ENCODE assay signal across 8 cellular contexts in the genomic region with DNA sequence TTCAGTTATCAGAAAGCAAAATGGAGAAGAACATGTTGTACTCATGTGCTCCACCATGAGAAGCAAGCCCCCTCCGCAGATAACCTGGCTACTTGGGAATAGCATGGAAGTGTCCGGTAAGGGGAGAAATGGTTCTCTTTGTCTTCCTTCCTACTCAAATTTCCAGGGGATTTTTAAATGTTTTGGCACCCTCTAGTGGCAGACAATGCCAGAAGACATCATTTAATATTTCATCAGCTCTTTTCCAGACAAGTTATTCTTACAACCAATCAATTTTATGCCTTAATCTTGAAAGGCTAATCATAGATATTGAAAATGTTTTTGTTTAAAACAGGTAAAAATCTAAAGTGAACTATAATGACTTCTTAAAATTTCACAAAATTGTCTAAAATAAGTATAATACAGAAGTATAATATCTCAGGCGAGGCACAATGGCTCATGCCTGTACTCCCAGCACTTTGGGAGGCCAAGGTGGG. TPM values are rescaled to one million over a fixed set of nuclear protein-coding genes. Genes with fewer than 3 reads are reported as not detected.
A peak's percentile ranks its signal among the peaks of the same experiment; 100 is the strongest.
DNase-seq lines count a peak whose midpoint lies in the region; ATAC-seq and TF ChIP-seq lines count a peak whose summit lies in the region.

No MANE protein-coding gene starts in this region.

- H3K4me3 ChIP-seq in GM23338 (no peak overlapping the region), WERI-Rb-1 (ENCODE audit: low read depth, low read length) (no peak overlapping the region)
- no peak overlapping the region for H3K4me3 ChIP-seq in naive thymus-derived CD4-positive, alpha-beta T cell (ENCODE audit: low read length)

- H3K36me3 Mint-ChIP-seq in CD4-positive, alpha-beta T cell (ENCODE audit: low read depth) = peaks cover 12% of the 10 kb centered on the region
- H3K36me3 Mint-ChIP-seq in GM23338 (ENCODE audit: low read depth) = no peaks in the 10 kb centered on the region
- peaks cover 0 to 5% (median 3%) of the 10 kb centered on the region in 5 donors for H3K36me3 Mint-ChIP-seq in naive thymus-derived CD4-positive, alpha-beta T cell

- no peaks in the 10 kb centered on the region for H3F3A ChIP-seq in GM23338 (replicated peaks; ENCODE audit: low read depth)

- H3K27ac ChIP-seq in CD4-positive, alpha-beta T cell (ENCODE audit: low read depth, low read length) = no peak overlapping the region
- H3K27ac ChIP-seq in GM23338 (ENCODE audit: low read depth) (no peak overlapping the region), WERI-Rb-1 (no peak overlapping the region)
- H3K27ac ChIP-seq in naive thymus-derived CD4-positive, alpha-beta T cell (ENCODE audit: low read depth, low read length) = no peak overlapping the region

- H3K79me2 ChIP-seq in GM23338 (replicated peaks; ENCODE audit: insufficient read depth) = no peaks in the 10 kb centered on the region

- H3K27me3 ChIP-seq in CD4-positive, alpha-beta T cell (ENCODE audit: control insufficient read depth, insufficient read depth, low read length) = no peaks in the 10 kb centered on the region
- H3K27me3 ChIP-seq in GM23338 (ENCODE audit: insufficient read depth) (no peaks in the 10 kb centered on the region), WERI-Rb-1 (ENCODE audit: insufficient read depth, low read depth, severe bottlenecking) (peaks cover 4% of the 10 kb centered on the region)
- no peaks in the 10 kb centered on the region for H3K27me3 ChIP-seq in naive thymus-derived CD4-positive, alpha-beta T cell (ENCODE audit: control insufficient read depth in 2 of 2, insufficient read depth in 2 of 2, low read length in 2 of 2)

- no peak overlapping the region for H3K4me3 Mint-ChIP-seq in CD4-positive, alpha-beta T cell
- H3K4me3 Mint-ChIP-seq in GM23338 = no peak overlapping the region
- H3K4me3 Mint-ChIP-seq in naive thymus-derived CD4-positive, alpha-beta T cell = peak overlapping the region in 3 of 10 donors; percentile 31 to 33 (median 32)

- H3K4me1 ChIP-seq in GM23338 (ENCODE audit: insufficient read depth) = peaks cover 18% of the 10 kb centered on the region; the same call in 1 of the 2 replicates
- peaks cover 21 to 42% of the 10 kb centered on the region in 2 donors for H3K4me1 ChIP-seq in naive thymus-derived CD4-positive, alpha-beta T cell (ENCODE audit: control insufficient read depth in 2 of 2, insufficient read depth in 2 of 2, low read length in 2 of 2)

- H3K27ac Mint-ChIP-seq in CD4-positive, alpha-beta T cell = peak overlapping the region; percentile 21
- H3K27ac Mint-ChIP-seq in GM23338 = no peak overlapping the region
- peak overlapping the region in 5 of 9 donors; percentile 28 to 67 (median 49) for H3K27ac Mint-ChIP-seq in naive thymus-derived CD4-positive, alpha-beta T cell

- no peak overlapping the region for H2AFZ ChIP-seq in GM23338

- DNase-seq in CD4-positive, alpha-beta T cell = peak in 6 of 10 experiments; percentile 5 to 34 (median 18)
- peak; percentile 92 for DNase-seq in GM23338 (ENCODE audit: low spot score)
- peak; percentile 77 for DNase-seq in NCI-H2227 treated with DMSO at 0.1 percent for 48 hours (lab: John Stamatoyannopoulos, UW)
- DNase-seq in WERI-Rb-1 = peak; percentile 47
- peak; percentile 69 for DNase-seq in epidermal melanocyte (ENCODE audit: insufficient read length, low spot score)
- DNase-seq in naive thymus-derived CD4-positive, alpha-beta T cell = peak in 8 of 9 donors; percentile 27 to 70 (median 63)

- CTCF ChIA-PET in CD4-positive, alpha-beta T cell (lab: Charles Lee) = interaction anchor here (0.7 to 5.6 kb wide), 15 partner anchors 9 to 273 kb away, joined by 3 to 44 read pairs (median 4); no protein-coding TSS in a partner anchor
- CTCF ChIA-PET in naive thymus-derived CD4-positive, alpha-beta T cell (lab: Charles Lee) = interaction anchor here (0.6 to 8.1 kb wide), 24 partner anchors 10 to 385 kb away, joined by 3 to 248 read pairs (median 5); a partner anchor contains a TSS

- peaks cover 33% of the 10 kb centered on the region for H3K4me1 Mint-ChIP-seq in CD4-positive, alpha-beta T cell (ENCODE audit: low read depth)
- H3K4me1 Mint-ChIP-seq in GM23338 = peaks cover 25% of the 10 kb centered on the region
- H3K4me1 Mint-ChIP-seq in naive thymus-derived CD4-positive, alpha-beta T cell = peaks cover 25 to 44% (median 32%) of the 10 kb centered on the region in 7 donors

- TF ChIP-seq CTCF in CD4-positive, alpha-beta T cell (IDR thresholded peaks at IDR 0.05) = peak; percentile 82
- TF ChIP-seq CTCF in GM23338 (conservative IDR thresholded peaks at IDR 0.05; ENCODE audit: low read depth in 2 of 2) = peak; percentile 79 to 91
- TF ChIP-seq CTCF in WERI-Rb-1 (IDR thresholded peaks at IDR 0.05; ENCODE audit: low read depth, low read length) = peak; percentile 52

- H3K9me3 ChIP-seq in CD4-positive, alpha-beta T cell (ENCODE audit: control insufficient read depth, low read length) = no peaks in the 10 kb centered on the region
- H3K9me3 ChIP-seq in WERI-Rb-1 (ENCODE audit: severe bottlenecking) = no peaks in the 10 kb centered on the region
- no peaks in the 10 kb centered on the region for H3K9me3 ChIP-seq in naive thymus-derived CD4-positive, alpha-beta T cell (ENCODE audit: control insufficient read depth in 2 of 3, low read length in 3 of 3)

- H3K36me3 ChIP-seq in GM23338 (ENCODE audit: insufficient read depth) (no peaks in the 10 kb centered on the region), WERI-Rb-1 (no peaks in the 10 kb centered on the region)
- peaks cover 0 to 16% (median 0%) of the 10 kb centered on the region in 3 experiments for H3K36me3 ChIP-seq in naive thymus-derived CD4-positive, alpha-beta T cell (ENCODE audit: control insufficient read depth in 2 of 3, insufficient read depth in 3 of 3, low read length in 3 of 3)

- H3K9me3 Mint-ChIP-seq in CD4-positive, alpha-beta T cell = no peaks in the 10 kb centered on the region
- no peaks in the 10 kb centered on the region for H3K9me3 Mint-ChIP-seq in GM23338
- no peaks in the 10 kb centered on the region for H3K9me3 Mint-ChIP-seq in naive thymus-derived CD4-positive, alpha-beta T cell

- H4K20me1 ChIP-seq in GM23338 (replicated peaks; ENCODE audit: insufficient read depth) = no peaks in the 10 kb centered on the region

- H3K9me2 ChIP-seq in GM23338 (ENCODE audit: insufficient read depth) = no peaks in the 10 kb centered on the region

- intact Hi-C loops in CD4-positive, alpha-beta T cell (cut with DNase I, micrococcal nuclease) = loop anchor here (1.0 to 5.0 kb wide), 7 partner anchors 15 to 272 kb away; a partner anchor contains a TSS
- intact Hi-C loops in naive thymus-derived CD4-positive, alpha-beta T cell (cut with micrococcal nuclease) = loop anchor here (1.0 to 5.0 kb wide), 8 partner anchors 15 to 274 kb away; a partner anchor contains a TSS

- POLR2A ChIA-PET in CD4-positive, alpha-beta T cell (lab: Charles Lee) = interaction anchor here (0.9 to 3.5 kb wide), 8 partner anchors 10 to 208 kb away, joined by 3 to 35 read pairs (median 4); a partner anchor contains a TSS
- POLR2A ChIA-PET in naive thymus-derived CD4-positive, alpha-beta T cell (lab: Charles Lee) = interaction anchor here (1.0 to 4.5 kb wide), 6 partner anchors 13 to 203 kb away, joined by 3 to 77 read pairs (median 14); a partner anchor contains a TSS

- no peak overlapping the region for H3K4me2 ChIP-seq in GM23338

- H3K27me3 Mint-ChIP-seq in CD4-positive, alpha-beta T cell = no peaks in the 10 kb centered on the region
- H3K27me3 Mint-ChIP-seq in GM23338 (ENCODE audit: insufficient read depth, low read depth, poor library complexity) = peaks cover 3% of the 10 kb centered on the region
- H3K27me3 Mint-ChIP-seq in naive thymus-derived CD4-positive, alpha-beta T cell = peaks cover 0 to 11% (median 0%) of the 10 kb centered on the region in 5 donors

- no peak for ATAC-seq in CD4-positive, alpha-beta T cell (ENCODE audit: poor library complexity)
- ATAC-seq in GM23338 (peak; percentile 87), GM21360 (IDR thresholded peaks at IDR 0.05; ENCODE audit: unreplicated experiment) (no peak), GM18858 (IDR thresholded peaks at IDR 0.05; ENCODE audit: unreplicated experiment) (no peak)
- ATAC-seq in naive thymus-derived CD4-positive, alpha-beta T cell = no peak

TF ChIP-seq in GM23338, 12 proteins besides CTCF, POLR2A, EP300 and RAD21 (continues in another document):
- TF ChIP-seq ZNF331 (CRISPR knock-in tag; IDR thresholded peaks at IDR 0.05; ENCODE audit: low read depth) = no peak
- TF ChIP-seq JUNB (IDR thresholded peaks at IDR 0.05; ENCODE audit: unreplicated experiment) = no peak

RNA-seq across cellular contexts. Expression of a gene that starts 15.7 kb away (rescaled TPM):
- total RNA-seq in CD4-positive, alpha-beta T cell = 1 to 10 TPM in 1 of 2 experiments, under 1 TPM in 1; 0.70 to 1.3 TPM
- total RNA-seq in GM23338 (2014; rRNA removed; shearing (Covaris generic)) = 0.08 TPM in 1 of 2 replicates, not detected in the other
- polyA plus RNA-seq in GM23338 (2016; fragmentation: Nextera tagmentation; extraction: Ambion mirVana) = not detected in 2 replicates
- total RNA-seq in naive thymus-derived CD4-positive, alpha-beta T cell = 1 to 10 TPM in 4 of 5 experiments, under 1 TPM in 1; 0.39 to 4.6 (median 4.2) TPM
- 10 to 100 TPM in 1 of 2 donors, 1 to 10 TPM in 1; 7.5 to 14.6 TPM for polyA plus RNA-seq in naive thymus-derived CD4-positive, alpha-beta T cell

RNA-seq across cellular contexts. Expression of a gene that starts 28.6 kb away (rescaled TPM):
- total RNA-seq in CD4-positive, alpha-beta T cell = 1 to 10 TPM; 4.6 to 4.7 TPM
- 0.58 and 0.94 TPM in 2 replicates for total RNA-seq in GM23338 (2014; rRNA removed; shearing (Covaris generic))
- polyA plus RNA-seq in GM23338 (2016; fragmentation: Nextera tagmentation; extraction: Ambion mirVana) = 0.63 and 0.97 TPM in 2 replicates
- 1 to 10 TPM; 2.1 to 5.0 (median 4.1) TPM for total RNA-seq in naive thymus-derived CD4-positive, alpha-beta T cell
- 1 to 10 TPM; 3.5 to 4.8 TPM for polyA plus RNA-seq in naive thymus-derived CD4-positive, alpha-beta T cell

Comparison
In these comparisons a context has a peak if more than half of its experiments do, and no peak if none do; other contexts are left out.
1. DNase-seq: peak in every context shown above with its lines; median percentile 92 in GM23338; 77 in NCI-H2227 treated with DMSO at 0.1 percent for 48 hours; 69 in epidermal melanocyte; 63 in naive thymus-derived CD4-positive, alpha-beta T cell; 47 in WERI-Rb-1; 18 in CD4-positive, alpha-beta T cell.